Comparison of ENCODE assay signal across 22 cellular contexts in the genomic region with DNA sequence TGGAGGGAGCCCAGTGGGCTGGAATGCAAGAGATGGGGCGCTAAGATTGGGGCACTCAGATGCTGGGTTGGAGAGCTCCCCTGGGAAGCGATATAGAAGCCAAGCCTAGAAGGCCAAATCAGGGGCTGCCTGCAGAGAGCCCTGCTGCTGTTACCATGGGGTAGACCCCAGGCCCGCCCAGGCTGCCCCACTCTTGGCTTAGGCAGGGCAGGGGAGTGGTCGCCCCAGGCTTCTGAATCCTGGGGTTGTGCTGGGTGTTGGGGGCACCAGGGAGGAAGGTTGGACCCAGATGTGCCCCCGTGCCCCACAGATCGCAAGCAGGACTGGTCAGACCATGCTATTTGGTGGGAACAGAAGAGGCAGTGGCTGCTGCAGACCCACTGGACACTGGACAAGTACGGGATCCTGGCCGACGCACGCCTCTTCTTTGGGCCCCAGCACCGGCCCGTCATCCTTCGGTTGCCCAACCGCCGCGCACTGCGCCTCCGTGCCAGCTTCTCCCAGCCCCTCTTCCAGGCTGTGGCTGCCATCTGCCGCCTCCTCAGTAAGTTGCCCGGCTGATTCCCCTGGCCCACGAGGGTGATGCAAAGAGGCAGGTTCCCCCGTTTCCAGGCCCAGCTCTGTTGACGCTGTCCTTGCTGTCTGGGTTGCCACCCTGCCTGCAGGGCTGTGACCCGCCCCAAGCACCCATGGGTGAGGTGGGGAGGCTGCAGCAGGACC. TPM values are rescaled to one million over a fixed set of nuclear protein-coding genes. Genes with fewer than 3 reads are reported as not detected.
A peak's percentile ranks its signal among the peaks of the same experiment; 100 is the strongest.
DNase-seq lines count a peak whose midpoint lies in the region; ATAC-seq and TF ChIP-seq lines count a peak whose summit lies in the region.
"Had no signal": no experiment of that assay in that cellular context is flagged by ENCODE, and none has a peak within 500 bp of the region (broad histone marks: within the 10 kb centered on the region; RNA-seq: fewer than 3 reads in every experiment).

No MANE protein-coding gene starts in this region.

- intact Hi-C loops in activated naive CD4-positive, alpha-beta T cell treated with anti-CD3 and anti-CD28 coated beads for 36 hours (cut with micrococcal nuclease), result no loop called here

- peak overlapping the region; percentile 50 for H3K27ac Mint-ChIP-seq in activated naive CD4-positive, alpha-beta T cell treated with anti-CD3 and anti-CD28 coated beads for 36 hours
- peak overlapping the region; percentile 98 for H3K27ac Mint-ChIP-seq in activated T-helper 17 cell treated with anti-CD3 and anti-CD28 coated beads, Interleukin-2, amount 50 U/mL, for 72 hours
- H3K27ac Mint-ChIP-seq: CD4-positive, alpha-beta T cell had no signal

- peaks cover 82% of the 10 kb centered on the region for H3K36me3 ChIP-seq in DOHH2 (ENCODE audit: control insufficient read depth, low read length)
- peaks cover 56% of the 10 kb centered on the region for H3K36me3 ChIP-seq in neutrophil
- H3K36me3 ChIP-seq: thoracic aorta had no signal

- CTCF ChIA-PET in activated naive CD4-positive, alpha-beta T cell treated with anti-CD3 and anti-CD28 coated beads for 36 hours (lab: Charles Lee), result interaction anchor here (7.4 kb wide), 1 partner anchor 92 kb away, joined by 89 read pairs; the partner anchor contains the start of gene CATSPERZ

- H3K27ac ChIP-seq in DOHH2 (ENCODE audit: low read depth, low read length) (no peak overlapping the region), neutrophil (peak overlapping the region; percentile 99)
- H3K27ac ChIP-seq: body of pancreas, foreskin keratinocyte, left ventricle myocardium inferior, thoracic aorta had no signal

- H3K9me3 ChIP-seq in DOHH2 (ENCODE audit: control insufficient read depth, insufficient read depth, low read length) (no peaks in the 10 kb centered on the region), neutrophil (no peaks in the 10 kb centered on the region)
- H3K9me3 ChIP-seq: body of pancreas, left ventricle myocardium inferior, thoracic aorta had no signal

- H3K9me3 Mint-ChIP-seq in activated naive CD4-positive, alpha-beta T cell treated with anti-CD3 and anti-CD28 coated beads for 36 hours, result no peaks in the 10 kb centered on the region
- no peaks in the 10 kb centered on the region for H3K9me3 Mint-ChIP-seq in activated T-helper 17 cell treated with anti-CD3 and anti-CD28 coated beads, Interleukin-2, amount 50 U/mL, for 72 hours
- H3K9me3 Mint-ChIP-seq: activated naive CD8-positive, alpha-beta T cell treated with anti-CD3 and anti-CD28 coated beads, Interleukin-2, amount 10 ng/mL, durations not matched to agents 7 days and 5 days; CD4-positive, alpha-beta T cell had no signal

- DNase-seq in activated naive CD4-positive, alpha-beta T cell treated with anti-CD3 and anti-CD28 coated beads for 36 hours, result no peak
- no peak for DNase-seq in activated naive CD4-positive, alpha-beta T cell (lab: John Stamatoyannopoulos, UW)
- DNase-seq in SHP77 treated with DMSO at 0.1 percent for 48 hours (lab: John Stamatoyannopoulos, UW) (no peak), GOT3 (lab: John Stamatoyannopoulos, UW) (no peak)
- DNase-seq: activated CD4-positive, alpha-beta T cell treated with anti-CD3 and anti-CD28 coated beads for 4 hours; activated naive CD8-positive, alpha-beta T cell treated with anti-CD3 and anti-CD28 coated beads, Interleukin-2, amount 10 ng/mL, durations not matched to agents 7 days and 5 days; body of pancreas; CD4-positive, alpha-beta T cell; effector memory CD4-positive, alpha-beta T cell; foreskin keratinocyte; Karpas-422; left ventricle myocardium inferior; midbrain; NCI-H187 treated with DMSO at 0.1 percent for 48 hours; NCI-H345; OCI-M1; SHP77 had no signal

- H3K4me1 Mint-ChIP-seq in activated naive CD4-positive, alpha-beta T cell treated with anti-CD3 and anti-CD28 coated beads for 36 hours (ENCODE audit: low read depth), result peaks cover 50% of the 10 kb centered on the region
- H3K4me1 Mint-ChIP-seq in activated T-helper 17 cell treated with anti-CD3 and anti-CD28 coated beads, Interleukin-2, amount 50 U/mL, for 72 hours, result peaks cover 24% of the 10 kb centered on the region

- H4K20me1 ChIP-seq in DOHH2 (ENCODE audit: control insufficient read depth, insufficient read depth, low read depth, low read length), result no peaks in the 10 kb centered on the region; the same call in 1 of the 2 replicates

- no peak for ATAC-seq in activated T-helper 17 cell treated with anti-CD3 and anti-CD28 coated beads, Interleukin-2, amount 50 U/mL, for 72 hours (replicated peaks)
- no peak for ATAC-seq in GM18861 (IDR thresholded peaks at IDR 0.05; ENCODE audit: unreplicated experiment)
- ATAC-seq: body of pancreas, foreskin keratinocyte had no signal

- H3K4me3 Mint-ChIP-seq in activated naive CD4-positive, alpha-beta T cell treated with anti-CD3 and anti-CD28 coated beads for 36 hours, result no peak overlapping the region
- H3K4me3 Mint-ChIP-seq in activated T-helper 17 cell treated with anti-CD3 and anti-CD28 coated beads, Interleukin-2, amount 50 U/mL, for 72 hours, result peak overlapping the region; percentile 93
- H3K4me3 Mint-ChIP-seq: activated naive CD8-positive, alpha-beta T cell treated with anti-CD3 and anti-CD28 coated beads, Interleukin-2, amount 10 ng/mL, durations not matched to agents 7 days and 5 days; CD4-positive, alpha-beta T cell had no signal

- H3K27me3 ChIP-seq in DOHH2 (ENCODE audit: control insufficient read depth, low read length), result no peaks in the 10 kb centered on the region
- H3K27me3 ChIP-seq in neutrophil, result no peaks in the 10 kb centered on the region
- H3K27me3 ChIP-seq: body of pancreas, foreskin keratinocyte had no signal

- H3K9me2 ChIP-seq in DOHH2 (replicated peaks; ENCODE audit: control insufficient read depth, low read length), result no peaks in the 10 kb centered on the region

- no peak overlapping the region for H3K4me3 ChIP-seq in DOHH2 (ENCODE audit: low read length)
- no peak overlapping the region for H3K4me3 ChIP-seq in neutrophil (ENCODE audit: low read depth in 1 of 2, low read length in 1 of 2)
- H3K4me3 ChIP-seq: body of pancreas, left ventricle myocardium inferior, thoracic aorta had no signal

- TF ChIP-seq CTCF in DOHH2 (IDR thresholded peaks at IDR 0.05; ENCODE audit: low read depth, low read length, poor library complexity, severe bottlenecking), result no peak
- no peak for TF ChIP-seq CTCF in neutrophil (IDR thresholded peaks at IDR 0.05)

- peaks cover 52% of the 10 kb centered on the region for H3K36me3 Mint-ChIP-seq in activated naive CD4-positive, alpha-beta T cell treated with anti-CD3 and anti-CD28 coated beads for 36 hours (ENCODE audit: low read depth)
- peaks cover 100% of the 10 kb centered on the region for H3K36me3 Mint-ChIP-seq in activated T-helper 17 cell treated with anti-CD3 and anti-CD28 coated beads, Interleukin-2, amount 50 U/mL, for 72 hours (ENCODE audit: low read depth)

- H3K79me2 ChIP-seq in DOHH2 (ENCODE audit: control insufficient read depth, low read length), result peaks cover 47% of the 10 kb centered on the region

- H3K4me1 ChIP-seq in DOHH2 (ENCODE audit: control insufficient read depth, low read length) (peaks cover 97% of the 10 kb centered on the region), neutrophil (ENCODE audit: control insufficient read depth in 1 of 2, insufficient read depth in 1 of 2, low read depth in 1 of 2, low read length in 1 of 2) (peaks cover 63 to 70% of the 10 kb centered on the region in 2 experiments)
- H3K4me1 ChIP-seq: body of pancreas, foreskin keratinocyte had no signal

- peak overlapping the region; percentile 14; the same call in 1 of the 2 replicates for H3K4me2 ChIP-seq in DOHH2 (ENCODE audit: low read length)

- peaks cover 29% of the 10 kb centered on the region for H3F3A ChIP-seq in DOHH2 (ENCODE audit: control insufficient read depth, insufficient read depth)

- no peaks in the 10 kb centered on the region for H3K27me3 Mint-ChIP-seq in activated naive CD4-positive, alpha-beta T cell treated with anti-CD3 and anti-CD28 coated beads for 36 hours (ENCODE audit: low read depth)
- H3K27me3 Mint-ChIP-seq in activated T-helper 17 cell treated with anti-CD3 and anti-CD28 coated beads, Interleukin-2, amount 50 U/mL, for 72 hours, result no peaks in the 10 kb centered on the region
- H3K27me3 Mint-ChIP-seq: activated naive CD8-positive, alpha-beta T cell treated with anti-CD3 and anti-CD28 coated beads, Interleukin-2, amount 10 ng/mL, durations not matched to agents 7 days and 5 days; CD4-positive, alpha-beta T cell had no signal

RNA-seq across cellular contexts. Expression of gene FERMT3, which starts 3.9 kb away (rescaled TPM):
- 100 to 1,000 TPM; 176 to 178 TPM for total RNA-seq in activated naive CD4-positive, alpha-beta T cell treated with anti-CD3 and anti-CD28 coated beads for 36 hours
- total RNA-seq in activated T-helper 17 cell treated with anti-CD3 and anti-CD28 coated beads, Interleukin-2, amount 50 U/mL, for 72 hours, result 100 to 1,000 TPM; 172 to 191 TPM

RNA-seq across cellular contexts. Expression of gene TRPT1, which starts 15.5 kb away (rescaled TPM):
- 10 to 100 TPM; 18.2 to 18.3 TPM for total RNA-seq in activated naive CD4-positive, alpha-beta T cell treated with anti-CD3 and anti-CD28 coated beads for 36 hours
- 10 to 100 TPM; 20.3 to 48.4 TPM for total RNA-seq in activated T-helper 17 cell treated with anti-CD3 and anti-CD28 coated beads, Interleukin-2, amount 50 U/mL, for 72 hours

RNA-seq across cellular contexts. Expression of gene NUDT22, which starts 15.6 kb away (rescaled TPM):
- 10 to 100 TPM; 51.4 to 51.9 TPM for total RNA-seq in activated naive CD4-positive, alpha-beta T cell treated with anti-CD3 and anti-CD28 coated beads for 36 hours
- total RNA-seq in activated T-helper 17 cell treated with anti-CD3 and anti-CD28 coated beads, Interleukin-2, amount 50 U/mL, for 72 hours, result 10 to 100 TPM; 77.4 to 98.4 TPM

RNA-seq across cellular contexts. Expression of gene DNAJC4, which starts 19.9 kb away (rescaled TPM):
- 10 to 100 TPM; 16.9 to 19.3 TPM for total RNA-seq in activated naive CD4-positive, alpha-beta T cell treated with anti-CD3 and anti-CD28 coated beads for 36 hours
- 10 to 100 TPM; 19.9 to 39.7 TPM for total RNA-seq in activated T-helper 17 cell treated with anti-CD3 and anti-CD28 coated beads, Interleukin-2, amount 50 U/mL, for 72 hours

RNA-seq across cellular contexts. Expression of gene VEGFB, which starts 23.9 kb away (rescaled TPM):
- total RNA-seq in activated naive CD4-positive, alpha-beta T cell treated with anti-CD3 and anti-CD28 coated beads for 36 hours, result 10 to 100 TPM; 64.2 to 74.5 TPM
- total RNA-seq in activated T-helper 17 cell treated with anti-CD3 and anti-CD28 coated beads, Interleukin-2, amount 50 U/mL, for 72 hours, result 10 to 100 TPM; 74.1 to 83.5 TPM
